ENCODE assay signal across 18 cellular contexts in the genomic region with DNA sequence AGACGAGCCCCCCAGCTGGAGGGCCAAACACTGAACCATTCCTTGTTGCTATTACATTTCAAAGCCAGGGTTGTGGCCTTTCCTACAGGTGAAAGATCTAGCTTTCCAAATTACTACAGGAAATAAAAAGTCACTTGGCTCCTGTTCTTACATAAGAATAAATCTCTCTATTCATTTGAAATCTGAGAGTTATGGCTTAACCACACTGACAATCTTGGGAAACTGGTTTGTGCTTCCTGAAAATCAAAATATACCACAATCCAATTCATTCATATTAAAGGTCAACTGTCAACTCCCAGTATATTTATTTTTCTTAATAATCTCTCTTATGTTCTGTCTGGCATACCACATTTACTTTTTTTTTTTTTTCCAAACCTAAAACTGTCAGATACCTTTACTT.
"Had no signal": no experiment of that assay in that cellular context is flagged by ENCODE, and none has a peak within 500 bp of the region (broad histone marks: within the 10 kb centered on the region; RNA-seq: fewer than 3 reads in every experiment).

No MANE protein-coding gene starts in this region.

- H3K4me3 ChIP-seq: lung, thyroid gland had no signal

- H3K9ac ChIP-seq: parathyroid adenoma had no signal

- ATAC-seq: activated naive CD4-positive, alpha-beta T cell treated with anti-CD3 and anti-CD28 coated beads, Interleukin-2, amount 50 U/mL, for 72 hours; activated T-cell treated with anti-CD3 and anti-CD28 coated beads, Interleukin-2, amount 50 U/mL, for 72 hours; stimulated activated naive B cell treated with anti-CD40 and anti-IgM and Interleukin-4, amounts not matched to agents 10 μg/mL and 1 μg/mL and 100 μg/mL, for 72 hours; T-helper 17 cell; WTC11 had no signal

- DNase-seq: activated CD4-positive, alpha-beta T cell treated with anti-CD3 and anti-CD28 coated beads, Interleukin-2, amount 10 ng/mL, durations not matched to agents 7 days and 5 days; activated CD8-positive, alpha-beta memory T cell treated with anti-CD3 and anti-CD28 coated beads, Interleukin-2, amount 50 U/mL, for 48 hours; activated gamma-delta T cell; activated T-cell treated with anti-CD3 and anti-CD28 coated beads, Interleukin-2, amount 50 U/mL, for 72 hours; amniotic stem cell; cerebellar nuclear complex; effector CD8-positive, alpha-beta T cell; hypothalamus; naive B cell; stimulated activated CD4-positive, alpha-beta T cell treated with anti-CD3 and anti-CD28 coated beads, Interleukin-2, amount 100 ng/mL, for 48 hours; stimulated activated naive B cell treated with anti-CD40 and anti-IgM and Interleukin-4, amounts not matched to agents 10 μg/mL and 1 μg/mL and 100 μg/mL, for 72 hours; T-helper 17 cell; thyroid gland had no signal

- H2AFZ ChIP-seq: parathyroid adenoma had no signal

- H3K27ac ChIP-seq: parathyroid adenoma, thyroid gland had no signal

- H3K9me3 ChIP-seq: thyroid gland had no signal

- H3K4me3 Mint-ChIP-seq: activated CD4-positive, alpha-beta T cell treated with anti-CD3 and anti-CD28 coated beads, Interleukin-2, amount 10 ng/mL, durations not matched to agents 7 days and 5 days; activated T-cell treated with anti-CD3 and anti-CD28 coated beads, Interleukin-2, amount 50 U/mL, for 72 hours; brain; naive B cell; stimulated activated naive B cell treated with anti-CD40 and anti-IgM and Interleukin-4, amounts not matched to agents 10 μg/mL and 1 μg/mL and 100 μg/mL, for 72 hours; T-helper 17 cell; WTC11 had no signal

- H3K9me3 Mint-ChIP-seq: activated naive CD4-positive, alpha-beta T cell treated with anti-CD3 and anti-CD28 coated beads, Interleukin-2, amount 50 U/mL, for 72 hours; activated T-cell treated with anti-CD3 and anti-CD28 coated beads, Interleukin-2, amount 50 U/mL, for 72 hours; brain; WTC11 had no signal

- H3K27me3 Mint-ChIP-seq: brain; naive B cell; stimulated activated naive B cell treated with anti-CD40 and anti-IgM and Interleukin-4, amounts not matched to agents 10 μg/mL and 1 μg/mL and 100 μg/mL, for 72 hours; T-helper 17 cell had no signal

- H3K4me1 ChIP-seq: parathyroid adenoma, thyroid gland had no signal

- H3K4me1 Mint-ChIP-seq: activated CD4-positive, alpha-beta T cell treated with anti-CD3 and anti-CD28 coated beads, Interleukin-2, amount 10 ng/mL, durations not matched to agents 7 days and 5 days; naive B cell; stimulated activated naive B cell treated with anti-CD40 and anti-IgM and Interleukin-4, amounts not matched to agents 10 μg/mL and 1 μg/mL and 100 μg/mL, for 72 hours; T-helper 17 cell; WTC11 had no signal

- H3K36me3 Mint-ChIP-seq: activated naive CD4-positive, alpha-beta T cell treated with anti-CD3 and anti-CD28 coated beads, Interleukin-2, amount 50 U/mL, for 72 hours; naive B cell; stimulated activated naive B cell treated with anti-CD40 and anti-IgM and Interleukin-4, amounts not matched to agents 10 μg/mL and 1 μg/mL and 100 μg/mL, for 72 hours had no signal

- H3K27ac Mint-ChIP-seq: activated CD4-positive, alpha-beta T cell treated with anti-CD3 and anti-CD28 coated beads, Interleukin-2, amount 10 ng/mL, durations not matched to agents 7 days and 5 days; activated naive CD4-positive, alpha-beta T cell treated with anti-CD3 and anti-CD28 coated beads, Interleukin-2, amount 50 U/mL, for 72 hours; activated T-cell treated with anti-CD3 and anti-CD28 coated beads, Interleukin-2, amount 50 U/mL, for 72 hours; brain; naive B cell; stimulated activated naive B cell treated with anti-CD40 and anti-IgM and Interleukin-4, amounts not matched to agents 10 μg/mL and 1 μg/mL and 100 μg/mL, for 72 hours; T-helper 17 cell; WTC11 had no signal

- H3K79me2 ChIP-seq: parathyroid adenoma had no signal

- H3K27me3 ChIP-seq: thyroid gland had no signal
